1 cellular context compared by ENCODE assay signal in the genomic region with DNA sequence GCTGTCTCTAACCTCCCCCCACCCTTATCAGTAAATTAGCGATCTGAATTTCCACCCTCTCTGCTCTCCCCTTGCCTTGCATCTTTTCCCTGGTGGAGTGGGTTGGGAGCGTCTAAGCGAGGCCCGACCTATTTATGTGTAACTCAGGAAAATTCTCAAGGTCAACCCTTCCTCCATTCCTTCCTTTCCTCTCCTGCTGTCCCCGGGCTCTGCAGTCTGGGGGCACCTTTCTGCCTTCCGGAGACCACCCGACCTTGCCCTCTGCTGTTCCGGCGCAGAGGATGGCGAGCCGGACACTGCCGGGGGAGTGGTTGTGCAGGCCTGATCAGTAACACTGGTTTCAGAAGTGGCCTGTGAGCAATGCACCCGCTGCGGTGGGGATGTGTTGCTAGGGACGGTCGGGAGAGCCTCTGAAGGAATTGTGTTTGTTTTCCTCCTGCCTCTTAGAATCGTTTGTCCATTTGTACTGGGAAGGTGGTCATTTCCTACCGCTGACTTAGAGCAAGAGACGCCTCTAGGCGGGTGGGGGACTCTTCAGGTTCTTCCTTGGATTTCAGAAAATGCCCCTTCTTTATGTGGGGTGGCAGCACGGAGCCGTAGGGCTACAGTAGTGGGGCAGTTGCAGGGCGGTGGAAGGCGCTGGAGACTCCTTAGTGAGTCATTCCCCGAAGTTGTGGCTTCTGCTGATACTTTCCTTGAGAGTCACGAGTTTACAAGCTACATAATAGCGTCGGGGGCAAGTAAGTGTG.
TF ChIP-seq lines count a peak whose summit lies in the region.

No MANE protein-coding gene starts in this region.

TF ChIP-seq in H1, 55 proteins besides CTCF, POLR2A, EP300 and RAD21 (continued from another document):
- peak; percentile 33 for TF ChIP-seq KDM4A (IDR thresholded peaks at IDR 0.05; ENCODE audit: low read depth, low read length, severe bottlenecking)
- no peak for TF ChIP-seq CBX8 (IDR thresholded peaks at IDR 0.05; ENCODE audit: borderline replicate concordance, low read depth, low read length)
